Comparison of ENCODE assay signal across 8 cellular contexts in genomic region chr2:86788881-86789686, GRCh38. TPM values are rescaled to one million over a fixed set of nuclear protein-coding genes. Genes with fewer than 3 reads are reported as not detected.
DNase-seq lines count a peak whose midpoint lies in the region; ATAC-seq, FAIRE-seq and TF ChIP-seq lines count a peak whose summit lies in the region.
"Had no signal": no experiment of that assay in that cellular context is flagged by ENCODE, and none has a peak within 500 bp of the region (broad histone marks: within the 10 kb centered on the region; RNA-seq: fewer than 3 reads in every experiment).

No MANE protein-coding gene starts in this region.

- TF ChIP-seq CTCF in astrocyte (IDR thresholded peaks at IDR 0.05; ENCODE audit: insufficient read depth, low read depth, low read length): no peak

- H3K4me1 ChIP-seq in astrocyte (ENCODE audit: insufficient read depth, low read length): no peaks in the 10 kb centered on the region

- H3K9me3 Mint-ChIP-seq in astrocyte (ENCODE audit: unreplicated experiment): peaks cover 8% of the 10 kb centered on the region
- H3K9me3 Mint-ChIP-seq in stimulated activated naive B cell treated with anti-CD40 and anti-IgM and Interleukin-4, amounts not matched to agents 10 μg/mL and 1 μg/mL and 100 μg/mL, for 72 hours: no peaks in the 10 kb centered on the region

- H3K36me3 ChIP-seq in astrocyte (ENCODE audit: insufficient read depth, low read length): no peaks in the 10 kb centered on the region

- H3K4me3 Mint-ChIP-seq in astrocyte (ENCODE audit: unreplicated experiment): no peak overlapping the region
- H3K4me3 Mint-ChIP-seq in stimulated activated naive B cell treated with anti-CD40 and anti-IgM and Interleukin-4, amounts not matched to agents 10 μg/mL and 1 μg/mL and 100 μg/mL, for 72 hours: peak overlapping the region; percentile 32 to 75

- H3K27me3 ChIP-seq in astrocyte (ENCODE audit: insufficient read depth, low read length): peaks cover 62% of the 10 kb centered on the region

- H3K27me3 Mint-ChIP-seq in astrocyte (ENCODE audit: low read depth, unreplicated experiment): peaks cover 68% of the 10 kb centered on the region
- H3K27me3 Mint-ChIP-seq in stimulated activated naive B cell treated with anti-CD40 and anti-IgM and Interleukin-4, amounts not matched to agents 10 μg/mL and 1 μg/mL and 100 μg/mL, for 72 hours: peaks cover 53 to 59% of the 10 kb centered on the region in 2 donors

- ATAC-seq in stimulated activated naive B cell treated with anti-CD40 and anti-IgM and Interleukin-4, amounts not matched to agents 10 μg/mL and 1 μg/mL and 100 μg/mL, for 72 hours (replicated peaks): no peak
- ATAC-seq in HG03095 (IDR thresholded peaks at IDR 0.05; ENCODE audit: unreplicated experiment): no peak

- FAIRE-seq in astrocyte (lab: Jason Lieb, UNC): no peak

- peaks cover 5% of the 10 kb centered on the region for H3K4me1 Mint-ChIP-seq in astrocyte (ENCODE audit: low read depth, unreplicated experiment)
- peaks cover 24 to 33% of the 10 kb centered on the region in 2 donors for H3K4me1 Mint-ChIP-seq in stimulated activated naive B cell treated with anti-CD40 and anti-IgM and Interleukin-4, amounts not matched to agents 10 μg/mL and 1 μg/mL and 100 μg/mL, for 72 hours

- no peaks in the 10 kb centered on the region for H3K79me2 ChIP-seq in astrocyte (ENCODE audit: insufficient read depth, low read length)

- DNase-seq in NCI-H1105 treated with DMSO at 0.1 percent for 48 hours (lab: John Stamatoyannopoulos, UW) (peak; percentile 13), astrocyte (ENCODE audit: low read depth) (no peak), iPS-NIHi7 (ENCODE audit: extremely low spot score) (peak; percentile 44), LoVo (ENCODE audit: low spot score) (no peak), NAMALWA (ENCODE audit: low spot score) (no peak)
- no peak for DNase-seq in stimulated activated naive B cell treated with anti-CD40 and anti-IgM and Interleukin-4, amounts not matched to agents 10 μg/mL and 1 μg/mL and 100 μg/mL, for 72 hours
- DNase-seq: NCI-H526 treated with DMSO at 0.1 percent for 48 hours had no signal

- H3K9me3 ChIP-seq in astrocyte (ENCODE audit: insufficient read depth, low read depth, low read length): peaks cover 7% of the 10 kb centered on the region

- H3K27ac Mint-ChIP-seq in astrocyte (ENCODE audit: unreplicated experiment): no peak overlapping the region
- H3K27ac Mint-ChIP-seq in stimulated activated naive B cell treated with anti-CD40 and anti-IgM and Interleukin-4, amounts not matched to agents 10 μg/mL and 1 μg/mL and 100 μg/mL, for 72 hours: no peak overlapping the region

- peaks cover 5% of the 10 kb centered on the region for H3K36me3 Mint-ChIP-seq in astrocyte (ENCODE audit: low read depth, unreplicated experiment)
- no peaks in the 10 kb centered on the region for H3K36me3 Mint-ChIP-seq in stimulated activated naive B cell treated with anti-CD40 and anti-IgM and Interleukin-4, amounts not matched to agents 10 μg/mL and 1 μg/mL and 100 μg/mL, for 72 hours

- H3K27ac ChIP-seq in astrocyte (ENCODE audit: low read depth, low read length): no peak overlapping the region

- H4K20me1 ChIP-seq in astrocyte (ENCODE audit: insufficient read depth, low read length): no peaks in the 10 kb centered on the region

- no peak overlapping the region for H3K4me3 ChIP-seq in astrocyte (ENCODE audit: insufficient read depth, low read depth, low read length)

- H2AFZ ChIP-seq in astrocyte (ENCODE audit: low read depth, low read length): peak overlapping the region; percentile 54

- peak overlapping the region; percentile 48 for H3K4me2 ChIP-seq in astrocyte (ENCODE audit: low read length)

- H3K9ac ChIP-seq in astrocyte (ENCODE audit: low read length): no peak overlapping the region

RNA-seq across cellular contexts. Expression of gene CD8A, which starts 1.6 kb away (rescaled TPM):
- total RNA-seq in astrocyte: 0.14 TPM in 1 of 2 replicates, not detected in the other

Comparison
In these comparisons a context has a peak if more than half of its experiments do, and no peak if none do; other contexts are left out.
1. DNase-seq: peak in NCI-H1105 treated with DMSO at 0.1 percent for 48 hours (single experiment) and iPS-NIHi7 (single experiment); none in astrocyte (single experiment), stimulated activated naive B cell treated with anti-CD40 and anti-IgM and Interleukin-4, amounts not matched to agents 10 μg/mL and 1 μg/mL and 100 μg/mL, for 72 hours (single experiment), LoVo (single experiment) and NAMALWA (single experiment).